Comparison of ENCODE assay signal across 15 cellular contexts in genomic region chr9:135349212-135349962, GRCh38.
DNase-seq lines count a peak whose midpoint lies in the region; ATAC-seq and TF ChIP-seq lines count a peak whose summit lies in the region.
"Had no signal": no experiment of that assay in that cellular context is flagged by ENCODE, and none has a peak within 500 bp of the region (broad histone marks: within the 10 kb centered on the region; RNA-seq: fewer than 3 reads in every experiment).

No MANE protein-coding gene starts in this region.

- no peak for DNase-seq in dorsolateral prefrontal cortex
- DNase-seq in osteoblast (ENCODE audit: insufficient read length, low spot score, missing footprints), result peak; percentile 89
- no peak for DNase-seq in NK-92 (lab: John Stamatoyannopoulos, UW; ENCODE audit: unreplicated experiment)
- no peak for DNase-seq in NCI-H1694 treated with DMSO at 0.1 percent for 48 hours (lab: John Stamatoyannopoulos, UW)
- DNase-seq: ACHN; BE2C; CD4-positive, alpha-beta memory T cell; DMS153; GDM1; GOT3; H9 had no signal

- H3K4me1 ChIP-seq in BLaER1, result peaks cover 20% of the 10 kb centered on the region
- peaks cover 13 to 20% (median 16%) of the 10 kb centered on the region in 10 experiments for H3K4me1 ChIP-seq in BLaER1 treated with 17β-estradiol and CSF1 and Interleukin-3, amounts not matched to agents 10 nM and 100 nM
- H3K4me1 ChIP-seq in osteoblast (ENCODE audit: insufficient read depth, low read length), result no peaks in the 10 kb centered on the region
- H3K4me1 ChIP-seq: BE2C had no signal

- intact Hi-C loops in dorsolateral prefrontal cortex (cut with DNase I), result no loop called here

- H3K79me2 ChIP-seq in osteoblast (ENCODE audit: insufficient read depth, low read length), result no peaks in the 10 kb centered on the region

- no peaks in the 10 kb centered on the region for H3K36me3 ChIP-seq in BLaER1
- H3K36me3 ChIP-seq in BLaER1 treated with 17β-estradiol and CSF1 and Interleukin-3, amounts not matched to agents 10 nM and 100 nM, result no peaks in the 10 kb centered on the region
- no peaks in the 10 kb centered on the region for H3K36me3 ChIP-seq in osteoblast (ENCODE audit: insufficient read depth, low read length)
- H3K36me3 ChIP-seq: BE2C had no signal

- H3K4me3 ChIP-seq in BLaER1 (no peak overlapping the region), dorsolateral prefrontal cortex (no peak overlapping the region), osteoblast (ENCODE audit: insufficient read depth, low read length) (no peak overlapping the region)
- H3K4me3 ChIP-seq in BLaER1 treated with 17β-estradiol and CSF1 and Interleukin-3, amounts not matched to agents 10 nM and 100 nM, result no peak overlapping the region; a peak in 1 of 20 replicates

- H4K20me1 ChIP-seq in BLaER1 (peaks cover 19% of the 10 kb centered on the region; the same call in 1 of the 2 replicates), osteoblast (ENCODE audit: insufficient read depth, low read length) (no peaks in the 10 kb centered on the region)
- peaks cover 0 to 65% (median 12%) of the 10 kb centered on the region in 11 experiments; a peak in 13 of 22 replicates for H4K20me1 ChIP-seq in BLaER1 treated with 17β-estradiol and CSF1 and Interleukin-3, amounts not matched to agents 10 nM and 100 nM

- no peaks in the 10 kb centered on the region for H3K9me3 ChIP-seq in BLaER1
- H3K9me3 ChIP-seq in BLaER1 treated with 17β-estradiol and CSF1 and Interleukin-3, amounts not matched to agents 10 nM and 100 nM (replicated peaks in 1 of 11), result peaks cover 0 to 5% (median 0%) of the 10 kb centered on the region in 11 experiments; a peak in 1 of 22 replicates
- H3K9me3 ChIP-seq in osteoblast (ENCODE audit: low read depth, low read length), result no peaks in the 10 kb centered on the region
- H3K9me3 ChIP-seq: BE2C had no signal

- H3K27ac ChIP-seq in BLaER1 (peak overlapping the region; percentile 1; the same call in 1 of the 2 replicates), dorsolateral prefrontal cortex (peak overlapping the region in 43 of 59 donors; percentile 9 to 88 (median 56)), osteoblast (ENCODE audit: low read depth, low read length) (no peak overlapping the region)
- no peak overlapping the region; a peak in 1 of 22 replicates for H3K27ac ChIP-seq in BLaER1 treated with 17β-estradiol and CSF1 and Interleukin-3, amounts not matched to agents 10 nM and 100 nM
- H3K27ac ChIP-seq: HL-60 had no signal

- no peak for ATAC-seq in HG02763 (IDR thresholded peaks at IDR 0.05; ENCODE audit: unreplicated experiment)

- no peak overlapping the region for H2AFZ ChIP-seq in osteoblast (ENCODE audit: low read length)

- H3K9ac ChIP-seq in BLaER1, result no peak overlapping the region
- H3K9ac ChIP-seq in BLaER1 treated with 17β-estradiol and CSF1 and Interleukin-3, amounts not matched to agents 10 nM and 100 nM, result peak overlapping the region in 4 of 11 experiments; percentile 9 to 36 (median 24); a peak in 2 of 22 replicates

- H3K4me2 ChIP-seq in BLaER1 (peak overlapping the region; percentile 81), osteoblast (ENCODE audit: insufficient read depth, low read length) (no peak overlapping the region)
- peak overlapping the region; percentile 56 to 89 (median 77) for H3K4me2 ChIP-seq in BLaER1 treated with 17β-estradiol and CSF1 and Interleukin-3, amounts not matched to agents 10 nM and 100 nM

- H3K27me3 ChIP-seq in BLaER1, result no peaks in the 10 kb centered on the region
- H3K27me3 ChIP-seq in BLaER1 treated with 17β-estradiol and CSF1 and Interleukin-3, amounts not matched to agents 10 nM and 100 nM, result peaks cover 0 to 8% (median 0%) of the 10 kb centered on the region in 11 experiments; a peak in 2 of 22 replicates
- peaks cover 0 to 16% (median 0%) of the 10 kb centered on the region in 45 donors for H3K27me3 ChIP-seq in dorsolateral prefrontal cortex
- H3K27me3 ChIP-seq in osteoblast (ENCODE audit: insufficient read depth, low read length), result peaks cover 3% of the 10 kb centered on the region
- H3K27me3 ChIP-seq: BE2C had no signal

- TF ChIP-seq CTCF in dorsolateral prefrontal cortex (IDR thresholded peaks at IDR 0.05 in 54 of 56, conservative IDR thresholded peaks at IDR 0.05 in 2 of 56; ENCODE audit: low read depth in 1 of 56, partially characterized antibody in 56 of 56) (no peak), osteoblast (IDR thresholded peaks at IDR 0.05; ENCODE audit: extremely low read depth, low read depth, low read length) (no peak)

Comparison
In these comparisons a context has a peak if more than half of its experiments do, and no peak if none do; other contexts are left out.
1. H3K27ac ChIP-seq: peak in BLaER1 (single experiment) and dorsolateral prefrontal cortex (43 of 59); none in BLaER1 treated with 17β-estradiol and CSF1 and Interleukin-3, amounts not matched to agents 10 nM and 100 nM (0 of 11) and osteoblast (single experiment).